In genomic region chr17:31559647-31560501, GRCh38 we compare ENCODE assay signal across 8 cellular contexts.
DNase-seq lines count a peak whose midpoint lies in the region; ATAC-seq and TF ChIP-seq lines count a peak whose summit lies in the region.

No MANE protein-coding gene starts in this region.

- peaks cover 0 to 11% (median 4%) of the 10 kb centered on the region in 4 donors for H3K4me1 Mint-ChIP-seq in CD4-positive, CD25-positive, alpha-beta regulatory T cell

- peak overlapping the region; percentile 72 to 83 (median 74) for H3K4me3 Mint-ChIP-seq in CD4-positive, CD25-positive, alpha-beta regulatory T cell

- H3K27me3 Mint-ChIP-seq in CD4-positive, CD25-positive, alpha-beta regulatory T cell, result peaks cover 35% of the 10 kb centered on the region

- H3K27me3 ChIP-seq in CD4-positive, CD25-positive, alpha-beta regulatory T cell (ENCODE audit: control insufficient read depth, insufficient read depth, low read length), result peaks cover 4% of the 10 kb centered on the region
- no peaks in the 10 kb centered on the region for H3K27me3 ChIP-seq in Panc1 (ENCODE audit: control insufficient read depth, insufficient read depth, low read length)

- BruUV-seq in Panc1 (replicated peaks; lab: Mats Ljungman, UMichigan), result no TSS peak

- ATAC-seq in CD4-positive, CD25-positive, alpha-beta regulatory T cell (ENCODE audit: low read depth in 2 of 2), result no peak
- peak; percentile 37 for ATAC-seq in Panc1
- peak; percentile 15 for ATAC-seq in omental fat pad (ENCODE audit: low FRiP score)
- no peak for ATAC-seq in GM19452 (IDR thresholded peaks at IDR 0.05; ENCODE audit: unreplicated experiment)
- no peak for ATAC-seq in HG03095 (IDR thresholded peaks at IDR 0.05; ENCODE audit: unreplicated experiment)

- POLR2A ChIA-PET in Panc1 (lab: Charles Lee), result no interaction called here

- DNase-seq in CD4-positive, CD25-positive, alpha-beta regulatory T cell, result no peak
- no peak for DNase-seq in Panc1 (ENCODE audit: low read depth, low spot score)
- no peak for DNase-seq in fibroblast of pulmonary artery (ENCODE audit: low read depth)
- no peak for DNase-seq in omental fat pad (ENCODE audit: low spot score)
- DNase-seq in SKM-1 treated with dmso at 0.1 percent for 144 hours (lab: John Stamatoyannopoulos, UW; ENCODE audit: unreplicated experiment), result no peak
- DNase-seq in RKO (ENCODE audit: low spot score), result no peak

- H3K9me3 ChIP-seq in CD4-positive, CD25-positive, alpha-beta regulatory T cell (ENCODE audit: control insufficient read depth in 2 of 2, low read length in 2 of 2), result no peaks in the 10 kb centered on the region
- H3K9me3 ChIP-seq in Panc1 (ENCODE audit: control insufficient read depth, insufficient read depth, low read depth, low read length), result no peaks in the 10 kb centered on the region

- peaks cover 9% of the 10 kb centered on the region for H3K4me1 ChIP-seq in CD4-positive, CD25-positive, alpha-beta regulatory T cell (ENCODE audit: control insufficient read depth, insufficient read depth, low read length, poor library complexity, severe bottlenecking)
- peaks cover 38% of the 10 kb centered on the region for H3K4me1 ChIP-seq in Panc1 (ENCODE audit: control insufficient read depth, insufficient read depth, low read length)

- CTCF ChIA-PET in Panc1 (lab: Charles Lee), result interaction anchor here (1.0 kb wide), 1 partner anchor 283 kb away, joined by 3 read pairs; no protein-coding TSS in a partner anchor

- no peaks in the 10 kb centered on the region for H3K36me3 Mint-ChIP-seq in CD4-positive, CD25-positive, alpha-beta regulatory T cell

- in situ Hi-C loops in Panc1 (cut with HindIII; ENCODE audit: low pct_unique_long_range_greater_than_20kb, low sequenced_read_pairs), result no loop called here

- H3K36me3 ChIP-seq in CD4-positive, CD25-positive, alpha-beta regulatory T cell (ENCODE audit: control insufficient read depth, insufficient read depth, low read length), result no peaks in the 10 kb centered on the region
- no peaks in the 10 kb centered on the region for H3K36me3 ChIP-seq in Panc1 (ENCODE audit: control insufficient read depth, insufficient read depth, low read length)

- no peak for TF ChIP-seq CTCF in Panc1 (IDR thresholded peaks at IDR 0.05)
- no peak for TF ChIP-seq CTCF in fibroblast of pulmonary artery (IDR thresholded peaks at IDR 0.05; ENCODE audit: low read length, missing control alignments)
- no peak for TF ChIP-seq CTCF in omental fat pad (IDR thresholded peaks at IDR 0.05)

- H3K4me3 ChIP-seq in CD4-positive, CD25-positive, alpha-beta regulatory T cell (ENCODE audit: low read depth, low read length), result no peak overlapping the region
- H3K4me3 ChIP-seq in Panc1 (ENCODE audit: low read depth in 2 of 2, low read length in 2 of 2) (peak overlapping the region; percentile 69 to 85), fibroblast of pulmonary artery (replicated peaks; ENCODE audit: low read depth, low read length) (peak overlapping the region; percentile 79)

- H3K27ac ChIP-seq in CD4-positive, CD25-positive, alpha-beta regulatory T cell (ENCODE audit: insufficient read depth, low read length, poor library complexity, severe bottlenecking), result no peak overlapping the region
- peak overlapping the region; percentile 83 for H3K27ac ChIP-seq in Panc1 (ENCODE audit: low read length)

- no peaks in the 10 kb centered on the region for H3K9me3 Mint-ChIP-seq in CD4-positive, CD25-positive, alpha-beta regulatory T cell

- intact Hi-C loops in Panc1 (cut with micrococcal nuclease; ENCODE audit: unreplicated experiment), result no loop called here

- H3K27ac Mint-ChIP-seq in CD4-positive, CD25-positive, alpha-beta regulatory T cell, result no peak overlapping the region

Comparison
In these comparisons a context has a peak if more than half of its experiments do, and no peak if none do; other contexts are left out.
1. ATAC-seq: peak in Panc1 (single experiment) and omental fat pad (single experiment); none in CD4-positive, CD25-positive, alpha-beta regulatory T cell (0 of 2), GM19452 (single experiment) and HG03095 (single experiment).